22 cellular contexts compared by ENCODE assay signal in the genomic region with DNA sequence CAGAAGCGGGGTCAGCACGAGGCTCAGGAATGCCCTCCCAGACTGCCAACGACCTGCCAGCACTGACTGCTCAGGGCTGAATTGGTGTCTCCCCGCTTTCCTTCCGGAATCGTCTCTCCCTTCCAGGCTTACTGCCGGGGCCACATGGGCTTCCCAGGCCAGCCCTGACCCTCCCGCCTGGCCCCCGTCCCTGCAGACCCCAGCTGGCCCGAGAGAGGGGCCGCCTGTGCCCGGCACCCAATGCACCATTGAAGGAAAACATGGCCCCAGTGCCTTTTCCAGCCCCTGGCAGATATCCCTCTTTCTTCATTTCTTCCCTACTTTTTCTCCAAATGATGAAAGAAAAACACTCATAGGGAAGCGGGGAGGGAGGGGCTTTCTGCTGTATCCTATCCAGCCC. TPM values are rescaled to one million over a fixed set of nuclear protein-coding genes. Genes with fewer than 3 reads are reported as not detected.
"Had no signal": no experiment of that assay in that cellular context is flagged by ENCODE, and none has a peak within 500 bp of the region (broad histone marks: within the 10 kb centered on the region; RNA-seq: fewer than 3 reads in every experiment).

No MANE protein-coding gene starts in this region.

- DNase-seq: MM.1S, NCI-H1048, NCI-H1105, NCI-H1417, NCI-H1436 treated with DMSO at 0.1 percent for 48 hours, NCI-H1694, NCI-H1930, NCI-H2081, NCI-H2107, NCI-H2227 treated with DMSO at 0.1 percent for 48 hours, NCI-H524, NCI-H526 treated with DMSO at 0.1 percent for 48 hours, NCI-H774, PC-3, SHP77, SK-N-SH, SW 1271, T-cell had no signal

- H3K27ac ChIP-seq: KMS-11, RWPE1 had no signal

- H3K9ac ChIP-seq: KMS-11, SK-N-SH had no signal

- H3K9me3 ChIP-seq: SK-N-SH had no signal

- ATAC-seq: Panc1, PC-3, T-cell had no signal

- H3K4me2 ChIP-seq: KMS-11, SK-N-SH had no signal

RNA-seq across cellular contexts. Expression of gene ZNF469, which starts 25.8 kb away (rescaled TPM):
- total RNA-seq: SK-MEL-5 had no signal
